ENCODE assay signal across 18 cellular contexts in the genomic region with DNA sequence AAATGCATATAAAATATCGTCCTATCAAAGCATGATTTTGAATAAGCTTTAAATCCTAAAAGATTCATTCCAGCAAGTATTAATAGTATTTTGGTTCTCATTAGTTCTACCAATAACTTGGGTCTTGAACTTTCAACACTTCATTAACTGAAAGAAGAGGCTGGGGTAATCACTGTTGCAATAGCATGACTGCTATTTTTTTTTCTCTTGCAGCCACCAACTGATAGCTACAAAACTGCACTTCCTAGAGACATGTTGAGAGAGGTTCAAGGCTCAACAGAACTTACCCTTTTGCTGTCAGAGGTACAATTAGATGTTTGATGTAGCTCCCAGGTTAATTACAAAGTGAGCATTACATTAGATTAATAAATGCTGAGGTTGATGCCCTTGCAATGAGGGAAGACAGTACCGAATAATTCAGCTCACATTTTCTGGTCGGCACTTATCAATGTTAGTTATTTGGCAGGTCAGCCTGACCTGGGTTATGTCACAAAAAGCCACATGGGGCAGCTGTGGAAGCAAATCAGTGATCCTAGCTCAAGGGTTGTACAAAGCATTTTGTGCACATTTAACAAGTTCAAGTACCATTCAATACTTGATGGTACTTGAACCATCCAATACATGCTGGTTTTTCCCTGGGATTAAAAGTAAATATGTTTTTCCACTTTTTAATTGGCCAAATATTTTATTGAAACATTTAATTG. TPM values are rescaled to one million over a fixed set of nuclear protein-coding genes. Genes with fewer than 3 reads are reported as not detected.
A peak's percentile ranks its signal among the peaks of the same experiment; 100 is the strongest.
DNase-seq lines count a peak whose midpoint lies in the region; FAIRE-seq and TF ChIP-seq lines count a peak whose summit lies in the region.
"Had no signal": no experiment of that assay in that cellular context is flagged by ENCODE, and none has a peak within 500 bp of the region (broad histone marks: within the 10 kb centered on the region; RNA-seq: fewer than 3 reads in every experiment).

No MANE protein-coding gene starts in this region.

- TF ChIP-seq EP300 in SK-N-SH (IDR thresholded peaks at IDR 0.05; ENCODE audit: borderline replicate concordance in 1 of 2, low read depth in 1 of 2, low read length in 1 of 2) = no peak

- H2AFZ ChIP-seq in SK-N-SH (ENCODE audit: low read depth) = no peak overlapping the region

- H3K9me2 ChIP-seq in SK-N-SH = no peaks in the 10 kb centered on the region

- no peak overlapping the region for H3K4me2 ChIP-seq in SK-N-SH

- H3K36me3 ChIP-seq in neutrophil (no peaks in the 10 kb centered on the region), SK-N-SH (replicated peaks in 1 of 2; ENCODE audit: control insufficient read depth in 1 of 2, insufficient read depth in 2 of 2, low read length in 1 of 2) (no peaks in the 10 kb centered on the region), adrenal gland (replicated peaks in 1 of 2) (no peaks in the 10 kb centered on the region)
- H3K36me3 ChIP-seq: MG63 had no signal

- no peak for FAIRE-seq in GM12891 (lab: Jason Lieb, UNC)
- FAIRE-seq: RCC 7860 had no signal

- H3F3A ChIP-seq in SK-N-SH (replicated peaks; ENCODE audit: insufficient read depth) = no peaks in the 10 kb centered on the region

- CTCF ChIA-PET in SK-N-SH (lab: Yijun Ruan, JAX) = interaction anchor here (0.7 kb wide), 1 partner anchor 10 kb away, joined by 3 read pairs; no protein-coding TSS in a partner anchor

- intact Hi-C loops in adrenal gland (cut with DNase I) = no loop called here

- POLR2A ChIA-PET in SK-N-SH (lab: Yijun Ruan, JAX) = no interaction called here

- H3K4me3 ChIP-seq in HL-60 (replicated peaks; ENCODE audit: insufficient read depth, low read length) (no peak overlapping the region), NB4 (ENCODE audit: low read depth, low read length) (no peak overlapping the region), neutrophil (ENCODE audit: low read depth in 1 of 2, low read length in 1 of 2) (peak overlapping the region in 1 of 2 experiments; percentile 19), SK-N-SH (ENCODE audit: low read depth in 2 of 2, low read length in 1 of 2) (no peak overlapping the region), adrenal gland (no peak overlapping the region)
- H3K4me3 ChIP-seq: MG63 had no signal

- TF ChIP-seq POLR2A in NB4 (IDR thresholded peaks at IDR 0.05; ENCODE audit: extremely low read depth, insufficient read length) (no peak), GM12891 (IDR thresholded peaks at IDR 0.05; ENCODE audit: low read depth, low read length) (no peak), adrenal gland (IDR thresholded peaks at IDR 0.05) (no peak)

- no peak overlapping the region for H3K9ac ChIP-seq in SK-N-SH

- H3K27ac ChIP-seq in HL-60 (replicated peaks) (peak overlapping the region; percentile 81), neutrophil (peak overlapping the region; percentile 77), SK-N-SH (ENCODE audit: low read depth in 2 of 2, low read length in 1 of 2) (no peak overlapping the region), adrenal gland (no peak overlapping the region)

- H3K4me1 ChIP-seq in neutrophil (ENCODE audit: control insufficient read depth in 1 of 2, insufficient read depth in 1 of 2, low read depth in 1 of 2, low read length in 1 of 2) = peaks cover 84 to 90% of the 10 kb centered on the region in 2 experiments
- H3K4me1 ChIP-seq in SK-N-SH (ENCODE audit: control insufficient read depth in 1 of 2, insufficient read depth in 2 of 2, low read depth in 1 of 2, low read length in 1 of 2) = no peaks in the 10 kb centered on the region; a peak in 1 of 4 replicates
- H3K4me1 ChIP-seq in adrenal gland (replicated peaks in 1 of 2) = no peaks in the 10 kb centered on the region

- H3K27me3 ChIP-seq in HL-60 (ENCODE audit: insufficient read depth, poor library complexity, severe bottlenecking) (no peaks in the 10 kb centered on the region), neutrophil (no peaks in the 10 kb centered on the region), SK-N-SH (ENCODE audit: insufficient read depth) (no peaks in the 10 kb centered on the region), adrenal gland (no peaks in the 10 kb centered on the region)
- H3K27me3 ChIP-seq: MG63 had no signal

- H4K20me1 ChIP-seq in SK-N-SH (ENCODE audit: insufficient read depth) = no peaks in the 10 kb centered on the region

- peak; percentile 54 to 64 for DNase-seq in HL-60 (ENCODE audit: low read depth in 1 of 2, low spot score in 1 of 2)
- peak; percentile 55 for DNase-seq in NB4 (ENCODE audit: low read depth)
- DNase-seq in NOMO-1 treated with dmso at 0.1 percent for 144 hours (lab: John Stamatoyannopoulos, UW; ENCODE audit: unreplicated experiment) = peak; percentile 18
- no peak for DNase-seq in SK-N-SH
- DNase-seq in GM12891 (ENCODE audit: insufficient read length, low spot score) = no peak
- no peak for DNase-seq in adrenal gland
- DNase-seq: ACHN; Caco-2; CD4-positive, CD25-positive, alpha-beta regulatory T cell; H7; MG63; NCI-H1436; NCI-H345; NCI-H774; SHP77; SW 1271 had no signal

- H3K9me3 ChIP-seq in neutrophil = no peaks in the 10 kb centered on the region
- no peaks in the 10 kb centered on the region for H3K9me3 ChIP-seq in SK-N-SH
- H3K9me3 ChIP-seq in adrenal gland (replicated peaks in 1 of 3) = no peaks in the 10 kb centered on the region
- H3K9me3 ChIP-seq: Caco-2, MG63 had no signal

- no peak for TF ChIP-seq CTCF in HL-60 (IDR thresholded peaks at IDR 0.05; ENCODE audit: insufficient read depth, low read length)
- no peak for TF ChIP-seq CTCF in NB4 (IDR thresholded peaks at IDR 0.05; ENCODE audit: low read depth, low read length)
- TF ChIP-seq CTCF in neutrophil (IDR thresholded peaks at IDR 0.05) = no peak
- no peak for TF ChIP-seq CTCF in SK-N-SH (IDR thresholded peaks at IDR 0.05)
- no peak for TF ChIP-seq CTCF in adrenal gland (IDR thresholded peaks at IDR 0.05)

- H3K79me2 ChIP-seq in SK-N-SH (ENCODE audit: insufficient read depth) = no peaks in the 10 kb centered on the region

- WGBS in SK-N-SH (ENCODE audit: low lambda C conversion rate) = 42% methylated on average over 3 of the region's 3 CpGs
- 57 to 73% (median 70%) methylated on average over 3 of the region's 3 CpGs for WGBS in adrenal gland, 4 donors

- TF ChIP-seq RAD21 in SK-N-SH (IDR thresholded peaks at IDR 0.05; ENCODE audit: low read length) = no peak

TF ChIP-seq in SK-N-SH, 30 proteins besides CTCF, POLR2A, EP300 and RAD21 (continues in another document):
- TF ChIP-seq NFIC (IDR thresholded peaks at IDR 0.05; ENCODE audit: borderline replicate concordance) (no peak), ZBTB33 (IDR thresholded peaks at IDR 0.05; ENCODE audit: borderline replicate concordance, low read depth) (no peak), NRF1 (IDR thresholded peaks at IDR 0.05; ENCODE audit: low read depth, low read length) (no peak), MXI1 (IDR thresholded peaks at IDR 0.05; ENCODE audit: low read depth, low read length) (no peak), MEF2A (IDR thresholded peaks at IDR 0.05; ENCODE audit: borderline replicate concordance, low read depth) (no peak), RCOR1 (IDR thresholded peaks at IDR 0.05; ENCODE audit: low read length) (no peak)

TF ChIP-seq in GM12891, 5 proteins besides CTCF, POLR2A, EP300 and RAD21:
- TF ChIP-seq TAF1 (IDR thresholded peaks at IDR 0.05; ENCODE audit: low read depth, low read length) (no peak), POLR2AphosphoS5 (IDR thresholded peaks at IDR 0.05; ENCODE audit: low read depth, low read length) (no peak), POU2F2 (IDR thresholded peaks at IDR 0.05; ENCODE audit: low read depth, low read length) (no peak), PAX5 (IDR thresholded peaks at IDR 0.05; ENCODE audit: insufficient read depth, low read length, severe bottlenecking) (no peak), SPI1 (IDR thresholded peaks at IDR 0.05; ENCODE audit: low read depth, low read length) (no peak)

RNA-seq across cellular contexts. Expression of gene TET2, which starts 29.9 kb away (rescaled TPM):
- polyA plus RNA-seq in SK-N-SH (2012; rRNA removed) (3.5 and 5.1 TPM in 2 replicates), adrenal gland (1 to 10 TPM; 3.7 to 6.1 (median 6.0) TPM)
- 3.4 and 3.5 TPM in 2 replicates for polyA plus RNA-seq in SK-N-SH (2012; cell fraction: cytosol; rRNA removed)
- polyA plus RNA-seq in SK-N-SH (2012; cell fraction: nucleus; rRNA removed) = 6.2 and 12.3 TPM in 2 replicates
- 7.3 TPM for polyA plus RNA-seq in GM12891 (2012; ENCODE audit: low read depth, missing spikeins)
- 10 to 100 TPM in 6 of 8 donors, 1 to 10 TPM in 2; 7.7 to 26.1 (median 16.6) TPM for total RNA-seq in adrenal gland

Comparison
In these comparisons a context has a peak if more than half of its experiments do, and no peak if none do; other contexts are left out.
1. DNase-seq: peak in HL-60 (2 of 2), NB4 (single experiment) and NOMO-1 treated with dmso at 0.1 percent for 144 hours (single experiment); none in SK-N-SH (single experiment), GM12891 (single experiment) and adrenal gland (0 of 7).
2. H3K27ac ChIP-seq: peak in HL-60 (single experiment) and neutrophil (single experiment); none in SK-N-SH (0 of 2) and adrenal gland (0 of 5).